ENCODE assay signal across 26 cellular contexts in the genomic region with DNA sequence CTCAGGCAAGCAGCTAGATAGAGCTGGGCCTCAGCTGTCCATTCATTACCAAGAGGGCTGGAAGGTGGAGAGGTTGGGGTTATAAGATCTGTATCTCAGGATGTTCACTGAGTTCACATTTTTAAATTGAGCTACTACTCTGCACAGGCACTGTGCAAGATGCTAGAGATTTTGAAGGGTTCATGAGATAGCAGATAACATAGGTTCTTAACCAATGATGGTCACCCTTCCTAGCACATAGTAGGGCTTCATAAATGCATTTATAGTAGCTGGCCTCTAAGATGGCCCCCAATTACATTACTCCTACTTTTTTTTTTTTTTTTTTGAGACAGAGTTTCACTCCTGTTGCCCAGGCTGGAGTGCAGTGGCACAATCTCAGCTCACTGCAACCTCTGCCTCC.
"Had no signal": no experiment of that assay in that cellular context is flagged by ENCODE, and none has a peak within 500 bp of the region (broad histone marks: within the 10 kb centered on the region; RNA-seq: fewer than 3 reads in every experiment).

No MANE protein-coding gene starts in this region.

- ATAC-seq: stimulated activated effector memory CD8-positive, alpha-beta T cell treated with anti-CD3 and anti-CD28 coated beads, Interleukin-12 subunit alpha, Interleukin-12 subunit beta, amount 100 ng/mL, for 72 hours; stimulated activated memory B cell treated with anti-CD40 and anti-IgM and Interleukin-4, amounts not matched to agents 10 μg/mL and 1 μg/mL and 100 μg/mL, for 72 hours; stimulated activated naive B cell treated with anti-CD40 and anti-IgM and Interleukin-4, amounts not matched to agents 10 μg/mL and 1 μg/mL and 100 μg/mL, for 72 hours; stimulated activated naive CD8-positive, alpha-beta T cell treated with anti-CD3 and anti-CD28 coated beads, Interleukin-15, amount 100 ng/mL, for 72 hours; stimulated activated naive CD8-positive, alpha-beta T cell treated with anti-CD3 and anti-CD28 coated beads, Interleukin-15, Interleukin-2, amounts not matched to agents 100 U/mL and 50 U/mL, for 24 hours; upper lobe of right lung had no signal

- H3K9me3 ChIP-seq: stomach, suprapubic skin, testis, thoracic aorta, thyroid gland, tibial artery, tibial nerve, transverse colon, upper lobe of left lung, upper lobe of right lung, uterus, vagina had no signal

- H3K27me3 ChIP-seq: testis, thyroid gland, tibial nerve, transverse colon, upper lobe of left lung, upper lobe of right lung, uterus, vagina had no signal

- H3K27ac ChIP-seq: stomach, suprapubic skin, testis, thoracic aorta, thyroid gland, tibial artery, tibial nerve, transverse colon, upper lobe of left lung, upper lobe of right lung, uterus, vagina had no signal

- DNase-seq: stimulated activated CD4-positive, alpha-beta T cell treated with anti-CD3 and anti-CD28 coated beads, Interleukin-2, amount 100 ng/mL, for 48 hours; stimulated activated CD4-positive, alpha-beta T cell treated with anti-CD3 and anti-CD28 coated beads, Interleukin-4, amount 100 ng/mL, for 1 hour; stimulated activated CD4-positive, alpha-beta T cell treated with anti-CD3 and anti-CD28 coated beads, Interleukin-4, amount 100 ng/mL, for 24 hours; stimulated activated CD4-positive, alpha-beta T cell treated with anti-CD3 and anti-CD28 coated beads, Interleukin-4, amount 100 ng/mL, for 4 hours; stimulated activated CD8-positive, alpha-beta memory T cell treated with anti-CD3 and anti-CD28 coated beads, Interleukin-4, amount 100 ng/mL, for 48 hours; stimulated activated naive B cell treated with anti-CD40 and anti-IgM and Interleukin-4, amounts not matched to agents 10 μg/mL and 1 μg/mL and 100 μg/mL, for 72 hours; stimulated activated naive CD4-positive, alpha-beta T cell; stimulated activated naive CD4-positive, alpha-beta T cell treated with Interleukin-2 at 50 U/mL for 16 hours; stimulated activated naive CD8-positive, alpha-beta T cell treated with anti-CD3 and anti-CD28 coated beads, Interleukin-15, amount 100 ng/mL, for 72 hours; stimulated activated naive CD8-positive, alpha-beta T cell treated with anti-CD3 and anti-CD28 coated beads, Interleukin-15, Interleukin-2, amounts not matched to agents 100 U/mL and 50 U/mL, for 24 hours; stomach; substantia nigra; testis; thyroid gland; transverse colon; trophoblast cell; upper lobe of left lung; upper lobe of right lung; uterus had no signal

- H3K36me3 ChIP-seq: stomach, suprapubic skin, thoracic aorta, thyroid gland, tibial artery, tibial nerve, transverse colon, upper lobe of left lung, upper lobe of right lung, uterus, vagina had no signal

- H3K4me1 ChIP-seq: testis, tibial artery, upper lobe of right lung, uterus, vagina had no signal

- H3K4me3 ChIP-seq: stomach, suprapubic skin, testis, thoracic aorta, thyroid gland, tibial artery, tibial nerve, transverse colon, upper lobe of left lung, upper lobe of right lung, uterus, vagina had no signal
